10 cellular contexts compared by ENCODE assay signal in genomic region chr10:14396441-14397048, GRCh38.
DNase-seq lines count a peak whose midpoint lies in the region; ATAC-seq and TF ChIP-seq lines count a peak whose summit lies in the region.
"Had no signal": no experiment of that assay in that cellular context is flagged by ENCODE, and none has a peak within 500 bp of the region (broad histone marks: within the 10 kb centered on the region; RNA-seq: fewer than 3 reads in every experiment).

No MANE protein-coding gene starts in this region.

- WGBS in testis, 2 donors: 65 to 72% methylated on average over 7 of the region's 7 CpGs
- WGBS in stomach, 5 donors: 72 to 79% (median 76%) methylated on average over 7 of the region's 7 CpGs

- ATAC-seq in SK-N-SH treated with all-trans-retinoic acid at 6 μM for 48 hours: peak; percentile 72

- H3K36me3 ChIP-seq in cardiac muscle cell (no peaks in the 10 kb centered on the region), testis (ENCODE audit: low read depth, missing control alignments) (no peaks in the 10 kb centered on the region), stomach (no peaks in the 10 kb centered on the region)

- TF ChIP-seq CTCF in cardiac muscle cell (IDR thresholded peaks at IDR 0.05; ENCODE audit: low read depth, low read length): peak; percentile 58
- peak in 2 of 3 experiments; percentile 20 to 60 for TF ChIP-seq CTCF in testis (IDR thresholded peaks at IDR 0.05)
- TF ChIP-seq CTCF in stomach (IDR thresholded peaks at IDR 0.05): peak in 3 of 7 experiments; percentile 13 to 37 (median 15)

- intact Hi-C loops in testis (cut with DNase I; ENCODE audit: low total_unique reads): no loop called here
- intact Hi-C loops in stomach (cut with DNase I; ENCODE audit: low total_unique reads): no loop called here

- H3K4me1 ChIP-seq in cardiac muscle cell (ENCODE audit: low read depth) (no peaks in the 10 kb centered on the region), testis (no peaks in the 10 kb centered on the region), stomach (peaks cover 0 to 9% (median 2%) of the 10 kb centered on the region in 4 donors)
- H3K4me1 ChIP-seq: A549 had no signal

- no peak overlapping the region for H3K4me3 ChIP-seq in cardiac muscle cell
- no peak overlapping the region for H3K4me3 ChIP-seq in testis
- no peak overlapping the region for H3K4me3 ChIP-seq in stomach
- H3K4me3 ChIP-seq: A549 had no signal

- TF ChIP-seq POLR2A in testis (IDR thresholded peaks at IDR 0.05) (no peak), stomach (IDR thresholded peaks at IDR 0.05) (no peak)

- H3K27me3 ChIP-seq in cardiac muscle cell (no peaks in the 10 kb centered on the region), testis (no peaks in the 10 kb centered on the region), stomach (no peaks in the 10 kb centered on the region)

- H3K9me3 ChIP-seq in cardiac muscle cell (ENCODE audit: low read depth) (no peaks in the 10 kb centered on the region), testis (no peaks in the 10 kb centered on the region), stomach (no peaks in the 10 kb centered on the region)
- H3K9me3 ChIP-seq: A549 had no signal

- H3K27ac ChIP-seq in cardiac muscle cell (no peak overlapping the region), testis (no peak overlapping the region), stomach (peak overlapping the region in 2 of 5 donors; percentile 13 to 45)
- H3K27ac ChIP-seq: A549 had no signal

- TF ChIP-seq EP300 in stomach (IDR thresholded peaks at IDR 0.05): no peak

- DNase-seq in NCI-H2196 (lab: John Stamatoyannopoulos, UW; ENCODE audit: unreplicated experiment): peak; percentile 1
- DNase-seq in NCI-H2196 treated with DMSO at 0.1 percent for 48 hours (lab: John Stamatoyannopoulos, UW; ENCODE audit: unreplicated experiment): no peak
- DNase-seq in cardiac muscle cell (ENCODE audit: low read depth in 1 of 2, low spot score in 1 of 2): peak in 1 of 2 donors; percentile 57
- DNase-seq in testis: no peak
- DNase-seq in activated CD4-positive, alpha-beta T cell treated with anti-CD3 and anti-CD28 coated beads, Interleukin-2, amount 50 U/mL, for 48 hours: no peak
- DNase-seq in NOMO-1 treated with dmso at 0.1 percent for 144 hours (lab: John Stamatoyannopoulos, UW; ENCODE audit: unreplicated experiment): no peak
- DNase-seq in stomach: no peak
- DNase-seq: stimulated activated CD4-positive, alpha-beta T cell treated with anti-CD3 and anti-CD28 coated beads, Interleukin-4, amount 100 ng/mL, for 4 hours had no signal

TF ChIP-seq in SK-N-SH treated with all-trans-retinoic acid at 6 μM for 48 hours, 23 proteins besides CTCF, POLR2A, EP300 and RAD21:
- TF ChIP-seq ISL1 (CRISPR knock-in tag; IDR thresholded peaks at IDR 0.05) (no peak), TOX (CRISPR knock-in tag; IDR thresholded peaks at IDR 0.05; ENCODE audit: borderline replicate concordance) (no peak), GLIS3 (CRISPR knock-in tag; IDR thresholded peaks at IDR 0.05) (no peak), ZNF565 (CRISPR knock-in tag; conservative IDR thresholded peaks at IDR 0.05; ENCODE audit: low read depth) (no peak), CSDC2 (CRISPR knock-in tag; IDR thresholded peaks at IDR 0.05) (no peak), ZNF70 (CRISPR knock-in tag; IDR thresholded peaks at IDR 0.05) (no peak), ZFP3 (CRISPR knock-in tag; IDR thresholded peaks at IDR 0.05) (no peak), PPARA (CRISPR knock-in tag; IDR thresholded peaks at IDR 0.05; ENCODE audit: borderline replicate concordance) (no peak), TCF4 (CRISPR knock-in tag; IDR thresholded peaks at IDR 0.05; ENCODE audit: borderline replicate concordance) (no peak), ZNF8 (CRISPR knock-in tag; IDR thresholded peaks at IDR 0.05) (no peak)
- TF ChIP-seq, protein P1, sequence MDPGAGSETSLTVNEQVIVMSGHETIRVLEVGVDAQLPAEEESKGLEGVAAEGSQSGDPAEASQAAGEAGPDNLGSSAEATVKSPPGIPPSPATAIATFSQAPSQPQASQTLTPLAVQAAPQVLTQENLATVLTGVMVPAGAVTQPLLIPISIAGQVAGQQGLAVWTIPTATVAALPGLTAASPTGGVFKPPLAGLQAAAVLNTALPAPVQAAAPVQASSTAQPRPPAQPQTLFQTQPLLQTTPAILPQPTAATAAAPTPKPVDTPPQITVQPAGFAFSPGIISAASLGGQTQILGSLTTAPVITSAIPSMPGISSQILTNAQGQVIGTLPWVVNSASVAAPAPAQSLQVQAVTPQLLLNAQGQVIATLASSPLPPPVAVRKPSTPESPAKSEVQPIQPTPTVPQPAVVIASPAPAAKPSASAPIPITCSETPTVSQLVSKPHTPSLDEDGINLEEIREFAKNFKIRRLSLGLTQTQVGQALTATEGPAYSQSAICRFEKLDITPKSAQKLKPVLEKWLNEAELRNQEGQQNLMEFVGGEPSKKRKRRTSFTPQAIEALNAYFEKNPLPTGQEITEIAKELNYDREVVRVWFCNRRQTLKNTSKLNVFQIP (CRISPR knock-in tag; IDR thresholded peaks at IDR 0.05; ENCODE audit: borderline replicate concordance, low read depth): no peak
- TF ChIP-seq, protein P2, sequence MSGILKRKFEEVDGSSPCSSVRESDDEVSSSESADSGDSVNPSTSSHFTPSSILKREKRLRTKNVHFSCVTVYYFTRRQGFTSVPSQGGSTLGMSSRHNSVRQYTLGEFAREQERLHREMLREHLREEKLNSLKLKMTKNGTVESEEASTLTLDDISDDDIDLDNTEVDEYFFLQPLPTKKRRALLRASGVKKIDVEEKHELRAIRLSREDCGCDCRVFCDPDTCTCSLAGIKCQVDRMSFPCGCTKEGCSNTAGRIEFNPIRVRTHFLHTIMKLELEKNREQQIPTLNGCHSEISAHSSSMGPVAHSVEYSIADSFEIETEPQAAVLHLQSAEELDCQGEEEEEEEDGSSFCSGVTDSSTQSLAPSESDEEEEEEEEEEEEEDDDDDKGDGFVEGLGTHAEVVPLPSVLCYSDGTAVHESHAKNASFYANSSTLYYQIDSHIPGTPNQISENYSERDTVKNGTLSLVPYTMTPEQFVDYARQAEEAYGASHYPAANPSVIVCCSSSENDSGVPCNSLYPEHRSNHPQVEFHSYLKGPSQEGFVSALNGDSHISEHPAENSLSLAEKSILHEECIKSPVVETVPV (CRISPR knock-in tag; IDR thresholded peaks at IDR 0.05): no peak
- TF ChIP-seq, protein P3, sequence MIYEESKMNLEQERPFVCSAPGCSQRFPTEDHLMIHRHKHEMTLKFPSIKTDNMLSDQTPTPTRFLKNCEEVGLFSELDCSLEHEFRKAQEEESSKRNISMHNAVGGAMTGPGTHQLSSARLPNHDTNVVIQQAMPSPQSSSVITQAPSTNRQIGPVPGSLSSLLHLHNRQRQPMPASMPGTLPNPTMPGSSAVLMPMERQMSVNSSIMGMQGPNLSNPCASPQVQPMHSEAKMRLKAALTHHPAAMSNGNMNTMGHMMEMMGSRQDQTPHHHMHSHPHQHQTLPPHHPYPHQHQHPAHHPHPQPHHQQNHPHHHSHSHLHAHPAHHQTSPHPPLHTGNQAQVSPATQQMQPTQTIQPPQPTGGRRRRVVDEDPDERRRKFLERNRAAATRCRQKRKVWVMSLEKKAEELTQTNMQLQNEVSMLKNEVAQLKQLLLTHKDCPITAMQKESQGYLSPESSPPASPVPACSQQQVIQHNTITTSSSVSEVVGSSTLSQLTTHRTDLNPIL (CRISPR knock-in tag; IDR thresholded peaks at IDR 0.05; ENCODE audit: low read depth): no peak
- TF ChIP-seq, protein P4, sequence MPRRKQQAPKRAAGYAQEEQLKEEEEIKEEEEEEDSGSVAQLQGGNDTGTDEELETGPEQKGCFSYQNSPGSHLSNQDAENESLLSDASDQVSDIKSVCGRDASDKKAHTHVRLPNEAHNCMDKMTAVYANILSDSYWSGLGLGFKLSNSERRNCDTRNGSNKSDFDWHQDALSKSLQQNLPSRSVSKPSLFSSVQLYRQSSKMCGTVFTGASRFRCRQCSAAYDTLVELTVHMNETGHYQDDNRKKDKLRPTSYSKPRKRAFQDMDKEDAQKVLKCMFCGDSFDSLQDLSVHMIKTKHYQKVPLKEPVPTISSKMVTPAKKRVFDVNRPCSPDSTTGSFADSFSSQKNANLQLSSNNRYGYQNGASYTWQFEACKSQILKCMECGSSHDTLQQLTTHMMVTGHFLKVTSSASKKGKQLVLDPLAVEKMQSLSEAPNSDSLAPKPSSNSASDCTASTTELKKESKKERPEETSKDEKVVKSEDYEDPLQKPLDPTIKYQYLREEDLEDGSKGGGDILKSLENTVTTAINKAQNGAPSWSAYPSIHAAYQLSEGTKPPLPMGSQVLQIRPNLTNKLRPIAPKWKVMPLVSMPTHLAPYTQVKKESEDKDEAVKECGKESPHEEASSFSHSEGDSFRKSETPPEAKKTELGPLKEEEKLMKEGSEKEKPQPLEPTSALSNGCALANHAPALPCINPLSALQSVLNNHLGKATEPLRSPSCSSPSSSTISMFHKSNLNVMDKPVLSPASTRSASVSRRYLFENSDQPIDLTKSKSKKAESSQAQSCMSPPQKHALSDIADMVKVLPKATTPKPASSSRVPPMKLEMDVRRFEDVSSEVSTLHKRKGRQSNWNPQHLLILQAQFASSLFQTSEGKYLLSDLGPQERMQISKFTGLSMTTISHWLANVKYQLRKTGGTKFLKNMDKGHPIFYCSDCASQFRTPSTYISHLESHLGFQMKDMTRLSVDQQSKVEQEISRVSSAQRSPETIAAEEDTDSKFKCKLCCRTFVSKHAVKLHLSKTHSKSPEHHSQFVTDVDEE (CRISPR knock-in tag; IDR thresholded peaks at IDR 0.05): no peak
